25 cellular contexts compared by ENCODE assay signal in genomic region chr12:116385486-116386217, GRCh38.
DNase-seq lines count a peak whose midpoint lies in the region; ATAC-seq, FAIRE-seq and TF ChIP-seq lines count a peak whose summit lies in the region.
"Had no signal": no experiment of that assay in that cellular context is flagged by ENCODE, and none has a peak within 500 bp of the region (broad histone marks: within the 10 kb centered on the region; RNA-seq: fewer than 3 reads in every experiment).

No MANE protein-coding gene starts in this region.

- H3K4me3 ChIP-seq in Panc1 (ENCODE audit: low read depth in 2 of 2, low read length in 2 of 2): no peak overlapping the region
- no peak overlapping the region for H3K4me3 ChIP-seq in hepatocyte
- H3K4me3 ChIP-seq in trophoblast cell (ENCODE audit: low read depth, low read length): no peak overlapping the region
- H3K4me3 ChIP-seq: lung had no signal

- no peak overlapping the region for H3K4me3 Mint-ChIP-seq in HFFc6
- no peak overlapping the region for H3K4me3 Mint-ChIP-seq in Calu3 (ENCODE audit: low read depth, unreplicated experiment)
- H3K4me3 Mint-ChIP-seq: activated naive CD8-positive, alpha-beta T cell; activated T-cell treated with anti-CD3 and anti-CD28 coated beads, Interleukin-2, amount 50 U/mL, for 4 hours; brain; nephron; type B pancreatic cell had no signal

- no peak for FAIRE-seq in GM19239 (lab: Jason Lieb, UNC)
- FAIRE-seq: GM18507, TTC549 had no signal

- no peaks in the 10 kb centered on the region for H3K79me2 ChIP-seq in hepatocyte
- H3K79me2 ChIP-seq in trophoblast cell (ENCODE audit: control insufficient read depth, insufficient read depth, low read length, poor library complexity): no peaks in the 10 kb centered on the region

- H3K14ac ChIP-seq in trophoblast cell (ENCODE audit: low read length): no peak overlapping the region

- H3K4me2 ChIP-seq in hepatocyte: no peak overlapping the region
- H3K4me2 ChIP-seq in trophoblast cell (ENCODE audit: low read length): no peak overlapping the region

- H4K20me1 ChIP-seq in hepatocyte (ENCODE audit: insufficient read depth, poor library complexity, severe bottlenecking): no peaks in the 10 kb centered on the region

- no peak overlapping the region for H4K91ac ChIP-seq in trophoblast cell (ENCODE audit: low read depth, low read length)

- BruUV-seq in Panc1 (replicated peaks; lab: Mats Ljungman, UMichigan) (no TSS peak), Calu3 (replicated peaks; lab: Mats Ljungman, UMichigan) (no TSS peak)

- H2AFZ ChIP-seq in hepatocyte (no peak overlapping the region), trophoblast cell (ENCODE audit: insufficient read depth, low read length, poor library complexity) (no peak overlapping the region)

- peaks cover 6% of the 10 kb centered on the region for H3K27me3 Mint-ChIP-seq in HFFc6 (ENCODE audit: insufficient read depth)
- peaks cover 57% of the 10 kb centered on the region for H3K27me3 Mint-ChIP-seq in Calu3 (ENCODE audit: unreplicated experiment)
- H3K27me3 Mint-ChIP-seq: activated naive CD8-positive, alpha-beta T cell had no signal

- H3K36me3 ChIP-seq in Panc1 (ENCODE audit: control insufficient read depth, insufficient read depth, low read length): no peaks in the 10 kb centered on the region
- no peaks in the 10 kb centered on the region for H3K36me3 ChIP-seq in hepatocyte (replicated peaks; ENCODE audit: insufficient read depth, low read depth)
- H3K36me3 ChIP-seq in trophoblast cell (ENCODE audit: control insufficient read depth in 1 of 2, insufficient read depth in 2 of 2, low read length in 2 of 2): no peaks in the 10 kb centered on the region

- no peak overlapping the region for H3K4ac ChIP-seq in trophoblast cell (ENCODE audit: low read depth, low read length)

- TF ChIP-seq CTCF in HFFc6 (IDR thresholded peaks at IDR 0.05): no peak
- no peak for TF ChIP-seq CTCF in Panc1 (IDR thresholded peaks at IDR 0.05)
- no peak for TF ChIP-seq CTCF in hepatocyte (IDR thresholded peaks at IDR 0.05; ENCODE audit: poor library complexity)
- TF ChIP-seq CTCF in Calu3 (IDR thresholded peaks at IDR 0.05; ENCODE audit: unreplicated experiment): no peak

- ATAC-seq in Panc1 (no peak), HG02588 (IDR thresholded peaks at IDR 0.05; ENCODE audit: unreplicated experiment) (no peak)
- ATAC-seq: activated T-cell treated with anti-CD3 and anti-CD28 coated beads, Interleukin-2, amount 50 U/mL, for 4 hours; stimulated activated naive CD8-positive, alpha-beta T cell treated with anti-CD3 and anti-CD28 coated beads, Interleukin-15, Interleukin-2, amounts not matched to agents 100 U/mL and 50 U/mL, for 24 hours had no signal

- no peak overlapping the region for H2BK120ac ChIP-seq in trophoblast cell (ENCODE audit: insufficient read depth, low read length, poor library complexity)

- H4K8ac ChIP-seq in trophoblast cell (ENCODE audit: low read depth, low read length): no peak overlapping the region

- H4K12ac ChIP-seq in trophoblast cell (ENCODE audit: low read depth, low read length): no peak overlapping the region

- CTCF ChIA-PET in Panc1 (lab: Charles Lee): no interaction called here
- CTCF ChIA-PET in Calu3 (lab: Charles Lee): interaction anchor here (0.6 to 0.7 kb wide), 3 partner anchors 62 to 540 kb away, joined by 3 to 4 read pairs (median 3); no protein-coding TSS in a partner anchor

- H3K27me3 ChIP-seq in Panc1 (ENCODE audit: control insufficient read depth, insufficient read depth, low read length) (no peaks in the 10 kb centered on the region), hepatocyte (no peaks in the 10 kb centered on the region), trophoblast cell (ENCODE audit: insufficient read depth, low read length) (no peaks in the 10 kb centered on the region)

- 66% methylated on average over 19 of the region's 21 CpGs for WGBS in hepatocyte (ENCODE audit: low lambda C conversion rate, missing lambda C conversion rate)
- WGBS in trophoblast cell (ENCODE audit: extremely low coverage, insufficient coverage, insufficient read length): no CpG with 5 or more reads among the region's 21 CpGs

- no peak overlapping the region for H2BK5ac ChIP-seq in trophoblast cell (ENCODE audit: low read depth, low read length, poor library complexity)

- no peaks in the 10 kb centered on the region for H3K9me3 ChIP-seq in Panc1 (ENCODE audit: control insufficient read depth, insufficient read depth, low read depth, low read length)
- no peaks in the 10 kb centered on the region for H3K9me3 ChIP-seq in hepatocyte (ENCODE audit: low read depth)
- peaks cover 2% of the 10 kb centered on the region for H3K9me3 ChIP-seq in trophoblast cell (ENCODE audit: insufficient read depth, low read depth, low read length)

- DNase-seq in HFFc6: no peak
- no peak for DNase-seq in Panc1 (ENCODE audit: low read depth, low spot score)
- DNase-seq in hepatocyte (ENCODE audit: low spot score): peak; percentile 38
- peak; percentile 75 for DNase-seq in trophoblast cell
- no peak for DNase-seq in GM19239 (ENCODE audit: insufficient read length, low spot score)
- no peak for DNase-seq in Calu3
- no peak for DNase-seq in AG20443 (ENCODE audit: low spot score)
- DNase-seq: activated CD4-positive, alpha-beta T cell treated with anti-CD3 and anti-CD28 coated beads, Interleukin-2, amount 50 U/mL, for 48 hours; activated T-cell treated with anti-CD3 and anti-CD28 coated beads, Interleukin-2, amount 50 U/mL, for 4 hours; C1 segment of cervical spinal cord; cortex of kidney; DMS79 treated with DMSO at 0.1 percent for 48 hours; foreskin melanocyte; NCI-H1092 treated with DMSO at 0.1 percent for 48 hours; NCI-H2171; NCI-H748 treated with DMSO at 0.1 percent for 48 hours; stimulated activated naive CD8-positive, alpha-beta T cell treated with anti-CD3 and anti-CD28 coated beads, Interleukin-15, Interleukin-2, amounts not matched to agents 100 U/mL and 50 U/mL, for 24 hours had no signal

- peaks cover 55% of the 10 kb centered on the region for H3K4me1 ChIP-seq in Panc1 (ENCODE audit: control insufficient read depth, insufficient read depth, low read length)
- peaks cover 19% of the 10 kb centered on the region for H3K4me1 ChIP-seq in hepatocyte (ENCODE audit: insufficient read depth)
- peaks cover 34 to 36% of the 10 kb centered on the region in 2 experiments for H3K4me1 ChIP-seq in trophoblast cell (ENCODE audit: control insufficient read depth in 1 of 2, insufficient read depth in 2 of 2, low read length in 2 of 2)

- peaks cover 18% of the 10 kb centered on the region for H3K79me1 ChIP-seq in trophoblast cell (ENCODE audit: low read length)

- H3K36me3 Mint-ChIP-seq in HFFc6 (ENCODE audit: low read depth): peaks cover 5% of the 10 kb centered on the region; the same call in 1 of the 2 replicates
- no peaks in the 10 kb centered on the region for H3K36me3 Mint-ChIP-seq in Calu3 (ENCODE audit: insufficient read depth, unreplicated experiment)
- H3K36me3 Mint-ChIP-seq: activated naive CD8-positive, alpha-beta T cell; brain; type B pancreatic cell had no signal

- H3K27ac ChIP-seq in Panc1 (ENCODE audit: low read length) (peak overlapping the region; percentile 88), hepatocyte (no peak overlapping the region), trophoblast cell (ENCODE audit: low read depth, low read length) (no peak overlapping the region)

- H3K18ac ChIP-seq in trophoblast cell (ENCODE audit: low read length): no peak overlapping the region

- no peaks in the 10 kb centered on the region for H3K9me2 ChIP-seq in hepatocyte (replicated peaks; ENCODE audit: insufficient read depth)

- no peak overlapping the region for H3K23ac ChIP-seq in trophoblast cell (ENCODE audit: low read length)

- H3K4me1 Mint-ChIP-seq in HFFc6 (ENCODE audit: low read depth): peaks cover 88% of the 10 kb centered on the region
- H3K4me1 Mint-ChIP-seq in Calu3 (ENCODE audit: low read depth, unreplicated experiment): peaks cover 30% of the 10 kb centered on the region

- H3K9me3 Mint-ChIP-seq in HFFc6 (peaks cover 3% of the 10 kb centered on the region; the same call in 1 of the 2 replicates), Calu3 (ENCODE audit: low read depth, unreplicated experiment) (no peaks in the 10 kb centered on the region)
- H3K9me3 Mint-ChIP-seq: activated T-cell treated with anti-CD3 and anti-CD28 coated beads, Interleukin-2, amount 50 U/mL, for 4 hours; nephron; type B pancreatic cell had no signal

- POLR2A ChIA-PET in Panc1 (lab: Charles Lee): interaction anchor here (0.6 kb wide), 1 partner anchor 100 kb away, joined by 3 read pairs; no protein-coding TSS in a partner anchor

- intact Hi-C loops in Panc1 (cut with micrococcal nuclease; ENCODE audit: unreplicated experiment) (no loop called here), Calu3 (cut with micrococcal nuclease; ENCODE audit: unreplicated experiment) (no loop called here)

- in situ Hi-C loops in Panc1 (cut with HindIII; ENCODE audit: low pct_unique_long_range_greater_than_20kb, low sequenced_read_pairs): no loop called here

- no peak overlapping the region for H3K9ac ChIP-seq in trophoblast cell (ENCODE audit: low read length)

- H2BK12ac ChIP-seq in trophoblast cell (ENCODE audit: low read length): no peak overlapping the region

- H2AK5ac ChIP-seq in trophoblast cell (ENCODE audit: low read length): no peak overlapping the region

- H3K27ac Mint-ChIP-seq in HFFc6: peak overlapping the region; percentile 49; the same call in 1 of the 2 replicates
- no peak overlapping the region for H3K27ac Mint-ChIP-seq in Calu3 (ENCODE audit: unreplicated experiment)
- H3K27ac Mint-ChIP-seq: activated naive CD8-positive, alpha-beta T cell; brain; type B pancreatic cell had no signal

Comparison
In these comparisons a context has a peak if more than half of its experiments do, and no peak if none do; other contexts are left out.
1. DNase-seq: peak in hepatocyte (single experiment) and trophoblast cell (2 of 2); none in HFFc6 (single experiment), Panc1 (single experiment), GM19239 (single experiment), Calu3 (single experiment) and AG20443 (single experiment).